Comparison of ENCODE assay signal across 8 cellular contexts in genomic region chr16:17476414-17477259, GRCh38. TPM values are rescaled to one million over a fixed set of nuclear protein-coding genes. Genes with fewer than 3 reads are reported as not detected.
DNase-seq lines count a peak whose midpoint lies in the region; ATAC-seq, FAIRE-seq and TF ChIP-seq lines count a peak whose summit lies in the region.

No MANE protein-coding gene starts in this region.

- H3K36me3 Mint-ChIP-seq in activated CD4-positive, alpha-beta memory T cell treated with anti-CD3 and anti-CD28 coated beads, Interleukin-2, amount 10 ng/mL, durations not matched to agents 7 days and 5 days (ENCODE audit: low read depth) = no peaks in the 10 kb centered on the region

- H2AFZ ChIP-seq in fibroblast of lung (ENCODE audit: low read length) (no peak overlapping the region), neural cell (ENCODE audit: low read depth, low read length) (no peak overlapping the region)

- peaks cover 7% of the 10 kb centered on the region for H3K4me1 ChIP-seq in fibroblast of lung (ENCODE audit: control insufficient read depth, extremely low read depth, insufficient read depth, low read length)

- H3K27me3 ChIP-seq in fibroblast of lung (ENCODE audit: control insufficient read depth, insufficient read depth, low read length) = peaks cover 4% of the 10 kb centered on the region
- no peaks in the 10 kb centered on the region for H3K27me3 ChIP-seq in neural cell (ENCODE audit: insufficient read depth, low read depth, low read length)

- H3K4me3 Mint-ChIP-seq in activated CD4-positive, alpha-beta memory T cell treated with anti-CD3 and anti-CD28 coated beads, Interleukin-2, amount 10 ng/mL, durations not matched to agents 7 days and 5 days = no peak overlapping the region

- H3K9ac ChIP-seq in fibroblast of lung (ENCODE audit: insufficient read depth, low read length) (no peak overlapping the region), neural cell (ENCODE audit: low read length) (no peak overlapping the region)

- no peaks in the 10 kb centered on the region for H3K9me2 ChIP-seq in neural cell (ENCODE audit: insufficient read depth, low read length)

- H3K9me3 ChIP-seq in fibroblast of lung (ENCODE audit: control insufficient read depth, insufficient read depth, low read depth, low read length) (no peaks in the 10 kb centered on the region), neural cell (ENCODE audit: low read length) (no peaks in the 10 kb centered on the region)

- H4K20me1 ChIP-seq in fibroblast of lung (ENCODE audit: control insufficient read depth, extremely low read depth, insufficient read depth, low read length) = no peaks in the 10 kb centered on the region
- H4K20me1 ChIP-seq in neural cell (ENCODE audit: insufficient read depth) = no peaks in the 10 kb centered on the region

- no peak overlapping the region for H3K4me2 ChIP-seq in fibroblast of lung (ENCODE audit: extremely low read depth, insufficient read depth, low read length)
- H3K4me2 ChIP-seq in neural cell (ENCODE audit: low read length) = no peak overlapping the region

- no peaks in the 10 kb centered on the region for H3F3A ChIP-seq in neural cell (ENCODE audit: insufficient read depth, low read length, poor library complexity, severe bottlenecking)

- FAIRE-seq in H54 (lab: Jason Lieb, UNC) = no peak

- CTCF ChIA-PET in activated CD4-positive, alpha-beta memory T cell treated with anti-CD3 and anti-CD28 coated beads, Interleukin-2, amount 10 ng/mL, durations not matched to agents 7 days and 5 days (lab: Charles Lee) = interaction anchor here (1.1 kb wide), 2 partner anchors 53 to 102 kb away, joined by 5 read pairs; no protein-coding TSS in a partner anchor

- H3K4me3 ChIP-seq in fibroblast of lung (replicated peaks in 1 of 4; ENCODE audit: control extremely low read depth in 1 of 4, insufficient read depth in 1 of 4, low read depth in 3 of 4, low read length in 4 of 4) (no peak overlapping the region), neural cell (ENCODE audit: low read length) (no peak overlapping the region)

- peaks cover 39% of the 10 kb centered on the region for H3K4me1 Mint-ChIP-seq in activated CD4-positive, alpha-beta memory T cell treated with anti-CD3 and anti-CD28 coated beads, Interleukin-2, amount 10 ng/mL, durations not matched to agents 7 days and 5 days

- H3K27me3 Mint-ChIP-seq in activated CD4-positive, alpha-beta memory T cell treated with anti-CD3 and anti-CD28 coated beads, Interleukin-2, amount 10 ng/mL, durations not matched to agents 7 days and 5 days = peaks cover 22% of the 10 kb centered on the region

- ATAC-seq in HG02763 (IDR thresholded peaks at IDR 0.05; ENCODE audit: unreplicated experiment) = no peak
- no peak for ATAC-seq in HG03280 (IDR thresholded peaks at IDR 0.05; ENCODE audit: unreplicated experiment)

- TF ChIP-seq CTCF in fibroblast of lung (conservative IDR thresholded peaks at IDR 0.05 in 1 of 2, IDR thresholded peaks at IDR 0.05 in 1 of 2; ENCODE audit: low read depth in 1 of 2, low read length in 2 of 2) (peak; percentile 71 to 75), neural cell (IDR thresholded peaks at IDR 0.05; ENCODE audit: poor library complexity, severe bottlenecking) (peak; percentile 91)

- no peaks in the 10 kb centered on the region for H3K36me3 ChIP-seq in fibroblast of lung (ENCODE audit: control insufficient read depth, insufficient read depth, low read length)
- no peaks in the 10 kb centered on the region for H3K36me3 ChIP-seq in neural cell (ENCODE audit: insufficient read depth, low read length)

- H3K79me2 ChIP-seq in fibroblast of lung (ENCODE audit: control insufficient read depth, insufficient read depth, low read length) (no peaks in the 10 kb centered on the region), neural cell (replicated peaks; ENCODE audit: insufficient read depth, low read length) (no peaks in the 10 kb centered on the region)

- POLR2A ChIA-PET in activated CD4-positive, alpha-beta memory T cell treated with anti-CD3 and anti-CD28 coated beads, Interleukin-2, amount 10 ng/mL, durations not matched to agents 7 days and 5 days (lab: Charles Lee) = interaction anchor here (0.5 to 1.3 kb wide), 2 partner anchors 57 to 107 kb away, joined by 3 read pairs; no protein-coding TSS in a partner anchor

- DNase-seq in DMS153 (lab: John Stamatoyannopoulos, UW) (peak; percentile 73), H54 (ENCODE audit: insufficient read length, low spot score) (peak; percentile 49), NCI-H524 (lab: John Stamatoyannopoulos, UW) (peak; percentile 61 to 90), fibroblast of lung (ENCODE audit: low read depth in 2 of 2) (peak; percentile 71 to 74)
- peak; percentile 53 for DNase-seq in activated CD4-positive, alpha-beta memory T cell treated with anti-CD3 and anti-CD28 coated beads, Interleukin-2, amount 10 ng/mL, durations not matched to agents 7 days and 5 days

- no peaks in the 10 kb centered on the region for H3K9me3 Mint-ChIP-seq in activated CD4-positive, alpha-beta memory T cell treated with anti-CD3 and anti-CD28 coated beads, Interleukin-2, amount 10 ng/mL, durations not matched to agents 7 days and 5 days

- H3K27ac ChIP-seq in fibroblast of lung (ENCODE audit: insufficient read depth, low read length) (no peak overlapping the region), neural cell (ENCODE audit: low read length) (no peak overlapping the region)

- TF ChIP-seq RAD21 in neural cell (conservative IDR thresholded peaks at IDR 0.05) = peak; percentile 93

- TF ChIP-seq EP300 in neural cell (conservative IDR thresholded peaks at IDR 0.05; ENCODE audit: poor library complexity, severe bottlenecking) = no peak

- no peak overlapping the region for H3K27ac Mint-ChIP-seq in activated CD4-positive, alpha-beta memory T cell treated with anti-CD3 and anti-CD28 coated beads, Interleukin-2, amount 10 ng/mL, durations not matched to agents 7 days and 5 days

- TF ChIP-seq POLR2A in H54 (IDR thresholded peaks at IDR 0.05; ENCODE audit: low read depth, low read length) = no peak

TF ChIP-seq in neural cell, 6 proteins besides CTCF, POLR2A, EP300 and RAD21:
- TF ChIP-seq REST (IDR thresholded peaks at IDR 0.05; ENCODE audit: borderline replicate concordance) (no peak), SMC3 (conservative IDR thresholded peaks at IDR 0.05; ENCODE audit: poor library complexity) (peak; percentile 98), EZH2 (IDR thresholded peaks at IDR 0.05; ENCODE audit: borderline replicate concordance, insufficient read depth, low read length, poor library complexity, severe bottlenecking) (no peak)

RNA-seq across cellular contexts. Expression of gene XYLT1, which starts 5.9 kb away (rescaled TPM):
- total RNA-seq in activated CD4-positive, alpha-beta memory T cell treated with anti-CD3 and anti-CD28 coated beads, Interleukin-2, amount 10 ng/mL, durations not matched to agents 7 days and 5 days = 10 to 100 TPM; 30.2 to 34.9 TPM
- total RNA-seq in fibroblast of lung = 12.3 and 21.8 TPM in 2 replicates
- polyA plus RNA-seq in fibroblast of lung (9.3 and 13.9 TPM in 2 replicates), neural cell (3.3 and 4.5 TPM in 2 replicates)
- polyA plus RNA-seq in fibroblast of lung (2012) = 8.3 and 9.9 TPM in 2 replicates
- polyA minus RNA-seq in fibroblast of lung (ENCODE audit: low replicate concordance) (46.8 and 86.3 TPM in 2 replicates), neural cell (20.7 and 25.6 TPM in 2 replicates)
